In genomic region chr17:75103601-75104554, GRCh38 we compare ENCODE assay signal across 1 cellular context.
TF ChIP-seq lines count a peak whose summit lies in the region.

No MANE protein-coding gene starts in this region.

TF ChIP-seq in HCT116, 20 proteins besides CTCF, POLR2A, EP300 and RAD21:
- TF ChIP-seq ZBTB33 (IDR thresholded peaks at IDR 0.05; ENCODE audit: extremely low read depth, insufficient replicate concordance, low read length), result no peak
- TF ChIP-seq SIN3A (IDR thresholded peaks at IDR 0.05; ENCODE audit: low read depth), result no peak
- TF ChIP-seq REST (IDR thresholded peaks at IDR 0.05; ENCODE audit: low read depth), result no peak
- TF ChIP-seq TCF7L2 (IDR thresholded peaks at IDR 0.05; ENCODE audit: borderline replicate concordance, extremely low read depth, insufficient read depth, insufficient read length), result no peak
- no peak for TF ChIP-seq JUND (IDR thresholded peaks at IDR 0.05)
- TF ChIP-seq EZH2 (IDR thresholded peaks at IDR 0.05), result no peak
- TF ChIP-seq POLR2AphosphoS5 (IDR thresholded peaks at IDR 0.05; ENCODE audit: low read depth, low read length), result no peak
- TF ChIP-seq CBX3 (IDR thresholded peaks at IDR 0.05; ENCODE audit: low read depth), result no peak
